In the genomic region with DNA sequence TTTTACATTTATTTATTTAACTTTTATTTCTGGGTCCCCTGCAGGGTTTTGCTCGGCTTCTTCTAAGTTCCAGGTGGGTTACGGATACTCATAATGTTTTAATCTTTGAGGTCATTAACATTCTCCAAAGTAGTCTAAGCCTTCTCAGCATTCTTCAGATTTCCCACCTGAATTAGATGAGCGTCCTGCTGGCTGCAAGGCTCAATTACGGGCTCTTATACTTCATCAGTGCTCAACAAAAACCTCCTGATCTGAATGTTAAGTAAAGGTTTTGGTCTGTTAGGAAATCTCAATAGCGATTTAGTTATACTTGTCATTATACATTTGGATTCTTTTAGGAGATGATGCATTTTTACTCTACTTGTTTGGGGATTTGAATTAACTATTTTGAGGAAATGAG, we compare ENCODE assay signal across 16 cellular contexts. TPM values are rescaled to one million over a fixed set of nuclear protein-coding genes. Genes with fewer than 3 reads are reported as not detected.
A peak's percentile ranks its signal among the peaks of the same experiment; 100 is the strongest.
DNase-seq lines count a peak whose midpoint lies in the region; ATAC-seq and TF ChIP-seq lines count a peak whose summit lies in the region.
"Had no signal": no experiment of that assay in that cellular context is flagged by ENCODE, and none has a peak within 500 bp of the region (broad histone marks: within the 10 kb centered on the region; RNA-seq: fewer than 3 reads in every experiment).

No MANE protein-coding gene starts in this region.

- peak; percentile 19 for DNase-seq in DMS53 (lab: John Stamatoyannopoulos, UW)
- DNase-seq in DMS53 treated with DMSO at 0.1 percent for 48 hours (lab: John Stamatoyannopoulos, UW; ENCODE audit: unreplicated experiment) = no peak
- DNase-seq in HT-29 (ENCODE audit: low spot score) = peak; percentile 39
- DNase-seq in T-helper 17 cell = no peak
- DNase-seq in foreskin keratinocyte = no peak
- DNase-seq in H7 = no peak
- DNase-seq in medulla oblongata (ENCODE audit: extremely low spot score) = no peak
- no peak for DNase-seq in endothelial cell (ENCODE audit: low spot score)
- DNase-seq: GOT3 had no signal

- H3K27me3 Mint-ChIP-seq in T-helper 17 cell (no peaks in the 10 kb centered on the region), endothelial cell (ENCODE audit: unreplicated experiment) (no peaks in the 10 kb centered on the region)
- H3K27me3 Mint-ChIP-seq: CD4-positive, alpha-beta T cell had no signal

- H3K4me3 Mint-ChIP-seq in T-helper 17 cell = no peak overlapping the region
- H3K4me3 Mint-ChIP-seq in endothelial cell (ENCODE audit: unreplicated experiment) = no peak overlapping the region
- H3K4me3 Mint-ChIP-seq: H9 had no signal

- no peaks in the 10 kb centered on the region for H3K9me3 ChIP-seq in T-helper 17 cell (ENCODE audit: control insufficient read depth, low read length, poor library complexity, severe bottlenecking)
- H3K9me3 ChIP-seq: A549, Caco-2 had no signal

- H3K36me3 Mint-ChIP-seq in T-helper 17 cell (ENCODE audit: low read depth) (peaks cover 8% of the 10 kb centered on the region), endothelial cell (ENCODE audit: low read depth, unreplicated experiment) (peaks cover 29% of the 10 kb centered on the region)

- H3K27ac Mint-ChIP-seq in T-helper 17 cell = peak overlapping the region; percentile 67
- no peak overlapping the region for H3K27ac Mint-ChIP-seq in endothelial cell (ENCODE audit: unreplicated experiment)
- H3K27ac Mint-ChIP-seq: CD4-positive, alpha-beta T cell had no signal

- peaks cover 12% of the 10 kb centered on the region for H3K36me3 ChIP-seq in H7 (replicated peaks; ENCODE audit: control insufficient read depth, insufficient read depth, low read length)

- H3K4me1 ChIP-seq in foreskin keratinocyte = no peaks in the 10 kb centered on the region
- H3K4me1 ChIP-seq: A549 had no signal

- TF ChIP-seq CTCF in foreskin keratinocyte (conservative IDR thresholded peaks at IDR 0.05) = no peak
- TF ChIP-seq CTCF in endothelial cell (IDR thresholded peaks at IDR 0.05; ENCODE audit: unreplicated experiment) = no peak

- H3K27ac ChIP-seq in foreskin keratinocyte = no peak overlapping the region
- H3K27ac ChIP-seq: 22Rv1, A549, C4-2B had no signal

- no peak overlapping the region for H3K4me3 ChIP-seq in H7 (ENCODE audit: insufficient read depth, low read depth, low read length)
- H3K4me3 ChIP-seq: A549, GM12878 had no signal

- no peak for ATAC-seq in T-helper 17 cell
- peak; percentile 35 for ATAC-seq in foreskin keratinocyte

- H3K4me1 Mint-ChIP-seq in T-helper 17 cell (peaks cover 10% of the 10 kb centered on the region), endothelial cell (ENCODE audit: unreplicated experiment) (peaks cover 4% of the 10 kb centered on the region)

- no peaks in the 10 kb centered on the region for H3K9me3 Mint-ChIP-seq in endothelial cell (ENCODE audit: unreplicated experiment)
- H3K9me3 Mint-ChIP-seq: CD4-positive, alpha-beta T cell; H9 had no signal

- H3K27me3 ChIP-seq in foreskin keratinocyte = no peaks in the 10 kb centered on the region
- H3K27me3 ChIP-seq in H7 (ENCODE audit: control insufficient read depth, insufficient read depth, low read length) = no peaks in the 10 kb centered on the region

RNA-seq across cellular contexts. Expression of gene NFRKB, which starts 27.3 kb away (rescaled TPM):
- total RNA-seq in HT-29 (2014; rRNA removed; shearing (Covaris generic)) = 33.3 and 33.7 TPM in 2 replicates
- total RNA-seq in T-helper 17 cell = 10 to 100 TPM; 53.6 to 61.1 TPM
- total RNA-seq in foreskin keratinocyte = 21.8 and 23.7 TPM in 2 replicates
- polyA plus RNA-seq in foreskin keratinocyte = 7.2 and 7.5 TPM in 2 replicates
- total RNA-seq in H7 (2014; rRNA removed; shearing (Covaris generic)) = 33.4 and 41.1 TPM in 2 replicates
- 31.7 TPM for total RNA-seq in endothelial cell (ENCODE audit: unreplicated experiment)

Comparison
In these comparisons a context has a peak if more than half of its experiments do, and no peak if none do; other contexts are left out.
1. DNase-seq: peak in DMS53 (single experiment) and HT-29 (single experiment); none in DMS53 treated with DMSO at 0.1 percent for 48 hours (single experiment), T-helper 17 cell (0 of 3), foreskin keratinocyte (0 of 2), H7 (single experiment), medulla oblongata (single experiment) and endothelial cell (single experiment).